Comparison of ENCODE assay signal across 16 cellular contexts in genomic region chr2:6968319-6969100, GRCh38. TPM values are rescaled to one million over a fixed set of nuclear protein-coding genes. Genes with fewer than 3 reads are reported as not detected.
DNase-seq lines count a peak whose midpoint lies in the region; ATAC-seq, FAIRE-seq and TF ChIP-seq lines count a peak whose summit lies in the region.
"Had no signal": no experiment of that assay in that cellular context is flagged by ENCODE, and none has a peak within 500 bp of the region (broad histone marks: within the 10 kb centered on the region; RNA-seq: fewer than 3 reads in every experiment).

No MANE protein-coding gene starts in this region.

- H3K4me1 Mint-ChIP-seq in activated T-cell treated with anti-CD3 and anti-CD28 coated beads, Interleukin-2, amount 50 U/mL, for 24 hours (ENCODE audit: low read depth) = peaks cover 8% of the 10 kb centered on the region
- H3K4me1 Mint-ChIP-seq: memory B cell had no signal

- no peak overlapping the region for H3K9ac ChIP-seq in HepG2 (ENCODE audit: insufficient read depth, low read depth, low read length)
- H3K9ac ChIP-seq in mammary epithelial cell (ENCODE audit: insufficient read depth, low read length) = no peak overlapping the region

- TF ChIP-seq EP300 in HepG2 (IDR thresholded peaks at IDR 0.05; ENCODE audit: low read depth in 2 of 2, low read length in 2 of 2) (no peak), HepG2 (CRISPR knock-in tag; IDR thresholded peaks at IDR 0.05; ENCODE audit: borderline replicate concordance) (no peak)

- TF ChIP-seq RAD21 in HepG2 (CRISPR knock-in tag; IDR thresholded peaks at IDR 0.05) = no peak

- H3K27ac ChIP-seq in right atrium auricular region (no peak overlapping the region), HepG2 (ENCODE audit: extremely low read length, insufficient read depth, low read length) (no peak overlapping the region), mammary epithelial cell (ENCODE audit: insufficient read depth, low read depth, low read length) (no peak overlapping the region)
- H3K27ac ChIP-seq: gastrocnemius medialis, upper lobe of left lung had no signal

- peak; percentile 60 for DNase-seq in Right ventricle myocardium superior
- no peak for DNase-seq in right atrium auricular region (ENCODE audit: low spot score)
- peak; percentile 82 for DNase-seq in choroid plexus epithelial cell (ENCODE audit: low read depth)
- DNase-seq in HepG2 (ENCODE audit: low spot score) = peak; percentile 21
- DNase-seq in mammary epithelial cell = no peak
- no peak for DNase-seq in OCI-M1 (lab: John Stamatoyannopoulos, UW)
- DNase-seq in activated T-cell treated with anti-CD3 and anti-CD28 coated beads, Interleukin-2, amount 50 U/mL, for 24 hours = no peak
- DNase-seq: activated CD4-positive, alpha-beta T cell treated with anti-CD3 and anti-CD28 coated beads for 36 hours; cortex of kidney; DMS153; gastrocnemius medialis; MM.1S; NCI-H526 treated with DMSO at 0.1 percent for 48 hours; upper lobe of left lung had no signal

- H4K20me1 ChIP-seq in HepG2 (ENCODE audit: insufficient read depth, low read length) = no peaks in the 10 kb centered on the region
- H4K20me1 ChIP-seq in mammary epithelial cell (ENCODE audit: insufficient read depth, low read length) = no peaks in the 10 kb centered on the region

- H3K4me3 Mint-ChIP-seq in activated T-cell treated with anti-CD3 and anti-CD28 coated beads, Interleukin-2, amount 50 U/mL, for 24 hours = no peak overlapping the region
- H3K4me3 Mint-ChIP-seq: activated CD4-positive, alpha-beta T cell treated with anti-CD3 and anti-CD28 coated beads for 36 hours; memory B cell had no signal

- H3K4me2 ChIP-seq in HepG2 (ENCODE audit: low read depth, low read length) (no peak overlapping the region), mammary epithelial cell (ENCODE audit: insufficient read depth, low read depth, low read length) (no peak overlapping the region)

- H3K4me3 ChIP-seq in right atrium auricular region (no peak overlapping the region), choroid plexus epithelial cell (ENCODE audit: low read depth, low read length) (no peak overlapping the region), HepG2 (replicated peaks in 1 of 3; ENCODE audit: insufficient read depth in 1 of 3, low read depth in 2 of 3, low read length in 3 of 3) (no peak overlapping the region), mammary epithelial cell (replicated peaks in 1 of 3; ENCODE audit: insufficient read depth in 1 of 3, low read depth in 2 of 3, low read length in 3 of 3) (no peak overlapping the region)
- H3K4me3 ChIP-seq: gastrocnemius medialis, upper lobe of left lung had no signal

- ATAC-seq in Right ventricle myocardium superior (ENCODE audit: poor library complexity) (peak; percentile 87), HepG2 (peak; percentile 80), GM21528 (IDR thresholded peaks at IDR 0.05; ENCODE audit: low FRiP score, unreplicated experiment) (no peak)
- ATAC-seq: activated CD4-positive, alpha-beta T cell treated with anti-CD3 and anti-CD28 coated beads for 36 hours had no signal

- POLR2A ChIA-PET in HepG2 (lab: Yijun Ruan, JAX) = no interaction called here

- H3K79me2 ChIP-seq in HepG2 (ENCODE audit: insufficient read depth, low read length) = no peaks in the 10 kb centered on the region
- H3K79me2 ChIP-seq in mammary epithelial cell (ENCODE audit: insufficient read depth, low read length) = no peaks in the 10 kb centered on the region

- H3K9me3 ChIP-seq in right atrium auricular region = no peaks in the 10 kb centered on the region
- H3K9me3 ChIP-seq in HepG2 (ENCODE audit: low read length) = no peaks in the 10 kb centered on the region
- no peaks in the 10 kb centered on the region for H3K9me3 ChIP-seq in mammary epithelial cell (replicated peaks; ENCODE audit: insufficient read depth, low read length)
- H3K9me3 ChIP-seq: gastrocnemius medialis, upper lobe of left lung had no signal

- WGBS in HepG2 (ENCODE audit: low lambda C conversion rate) = 89% methylated on average over 10 of the region's 10 CpGs
- 76% methylated on average over 9 of the region's 10 CpGs for WGBS in mammary epithelial cell (ENCODE audit: low coverage, missing lambda C conversion rate)

- intact Hi-C loops in Right ventricle myocardium superior (cut with DNase I) (loop anchor here (10.0 kb wide), 1 partner anchor 54 kb away; the partner anchor contains the start of gene RNF144A), HepG2 (cut with micrococcal nuclease; ENCODE audit: unreplicated experiment) (loop anchor here (1.0 kb wide), 1 partner anchor 71 kb away; no protein-coding TSS in a partner anchor), mammary epithelial cell (cut with micrococcal nuclease) (no loop called here)

- H2AFZ ChIP-seq in HepG2 (ENCODE audit: low read length) (no peak overlapping the region), mammary epithelial cell (ENCODE audit: low read depth, low read length) (no peak overlapping the region)

- no peaks in the 10 kb centered on the region for H3K36me3 ChIP-seq in right atrium auricular region
- no peaks in the 10 kb centered on the region; a peak in 2 of 5 replicates for H3K36me3 ChIP-seq in HepG2 (replicated peaks in 1 of 2; ENCODE audit: control insufficient read depth in 1 of 2, insufficient read depth in 2 of 2, low read length in 2 of 2)
- no peaks in the 10 kb centered on the region for H3K36me3 ChIP-seq in mammary epithelial cell (ENCODE audit: insufficient read depth, low read length)
- H3K36me3 ChIP-seq: gastrocnemius medialis, upper lobe of left lung had no signal

- dilution Hi-C loops in mammary epithelial cell (cut with HindIII; ENCODE audit: low sequenced_read_pairs) = no loop called here

- BruUV-seq in HepG2 (replicated peaks; lab: Mats Ljungman, UMichigan) = no TSS peak
- BruUV-seq in mammary epithelial cell (replicated peaks; lab: Mats Ljungman, UMichigan) = no TSS peak

- CTCF ChIA-PET in HepG2 (lab: Yijun Ruan, JAX; ENCODE audit: low intra/inter-chr PET ratio, low total read pairs) = interaction anchor here (2.3 kb wide), 1 partner anchor 71 kb away, joined by 12 read pairs; no protein-coding TSS in a partner anchor
- CTCF ChIA-PET in mammary epithelial cell (lab: Charles Lee; ENCODE audit: low non-redundant PET) = no interaction called here

- H3K9me3 Mint-ChIP-seq in activated T-cell treated with anti-CD3 and anti-CD28 coated beads, Interleukin-2, amount 50 U/mL, for 24 hours = no peaks in the 10 kb centered on the region
- H3K9me3 Mint-ChIP-seq: memory B cell had no signal

- peaks cover 62% of the 10 kb centered on the region for H3K36me3 Mint-ChIP-seq in activated T-cell treated with anti-CD3 and anti-CD28 coated beads, Interleukin-2, amount 50 U/mL, for 24 hours (ENCODE audit: low read depth)

- H3K27ac Mint-ChIP-seq in activated T-cell treated with anti-CD3 and anti-CD28 coated beads, Interleukin-2, amount 50 U/mL, for 24 hours = no peak overlapping the region
- H3K27ac Mint-ChIP-seq: activated CD4-positive, alpha-beta T cell treated with anti-CD3 and anti-CD28 coated beads for 36 hours; memory B cell had no signal

- TF ChIP-seq POLR2A in HepG2 (IDR thresholded peaks at IDR 0.05; ENCODE audit: insufficient read depth in 1 of 2, low read depth in 2 of 2, low read length in 2 of 2) = no peak

- FAIRE-seq in HepG2 (lab: Jason Lieb, UNC) = no peak

- H3K27me3 Mint-ChIP-seq in activated T-cell treated with anti-CD3 and anti-CD28 coated beads, Interleukin-2, amount 50 U/mL, for 24 hours = no peaks in the 10 kb centered on the region
- H3K27me3 Mint-ChIP-seq: activated CD4-positive, alpha-beta T cell treated with anti-CD3 and anti-CD28 coated beads for 36 hours; memory B cell had no signal

- in situ Hi-C loops in HepG2 (cut with HindIII; ENCODE audit: extremely low pct_ligation_motif_present, low pct_unique_long_range_greater_than_20kb) (no loop called here), mammary epithelial cell (cut with MboI; ENCODE audit: low sequenced_read_pairs in 2 of 2) (no loop called here)

- TF ChIP-seq CTCF in right atrium auricular region (IDR thresholded peaks at IDR 0.05) (peak in 1 of 2 donors; percentile 31), choroid plexus epithelial cell (conservative IDR thresholded peaks at IDR 0.05; ENCODE audit: low read depth, low read length) (peak; percentile 65), HepG2 (CRISPR knock-in tag; IDR thresholded peaks at IDR 0.05) (peak; percentile 26; the same call in 1 of the 2 replicates), mammary epithelial cell (conservative IDR thresholded peaks at IDR 0.05 in 1 of 2, IDR thresholded peaks at IDR 0.05 in 1 of 2; ENCODE audit: extremely low read depth in 1 of 2, insufficient read depth in 1 of 2, low read depth in 1 of 2, low read length in 2 of 2) (no peak)

- peaks cover 0 to 9% of the 10 kb centered on the region in 2 donors for H3K4me1 ChIP-seq in right atrium auricular region
- no peaks in the 10 kb centered on the region for H3K4me1 ChIP-seq in HepG2 (ENCODE audit: insufficient read depth, low read length)
- no peaks in the 10 kb centered on the region for H3K4me1 ChIP-seq in mammary epithelial cell (ENCODE audit: insufficient read depth, low read length)
- H3K4me1 ChIP-seq: upper lobe of left lung had no signal

- H3K27me3 ChIP-seq in right atrium auricular region (no peaks in the 10 kb centered on the region), HepG2 (ENCODE audit: control insufficient read depth in 1 of 2, insufficient read depth in 2 of 2, low read length in 2 of 2) (no peaks in the 10 kb centered on the region), mammary epithelial cell (ENCODE audit: insufficient read depth, low read length) (no peaks in the 10 kb centered on the region)
- H3K27me3 ChIP-seq: gastrocnemius medialis, upper lobe of left lung had no signal

RNA-seq across cellular contexts. Expression of gene RNF144A, which starts 51.3 kb away (rescaled TPM):
- 14.5 TPM for total RNA-seq in Right ventricle myocardium superior
- total RNA-seq in right atrium auricular region = 10 to 100 TPM in 1 of 2 donors, 1 to 10 TPM in 1; 8.2 to 12.6 TPM
- 16.5 and 20.8 TPM in 2 replicates for total RNA-seq in HepG2 (2016; rRNA removed; fragmentation: Illumina TruSeq; extraction: Trizol)
- 12.0 and 16.8 TPM in 2 replicates for total RNA-seq in HepG2 (2016; cell fraction: cytosol; rRNA removed; fragmentation: Illumina TruSeq; extraction: Trizol; ENCODE audit: low read depth)
- 16.0 and 19.8 TPM in 2 replicates for total RNA-seq in HepG2 (2016; cell fraction: insoluble cytoplasmic fraction; rRNA removed; fragmentation: Illumina TruSeq; extraction: Trizol)
- total RNA-seq in HepG2 (2016; cell fraction: membrane; rRNA removed; fragmentation: Illumina TruSeq; extraction: Trizol) = 19.8 and 25.4 TPM in 2 replicates
- 21.0 and 24.6 TPM in 2 replicates for total RNA-seq in HepG2 (2016; cell fraction: nucleus; rRNA removed; fragmentation: Illumina TruSeq; extraction: Trizol)
- 13.2 and 13.9 TPM in 2 replicates for polyA plus RNA-seq in HepG2 (2011; rRNA removed)
- polyA plus RNA-seq in HepG2 (2011; cell fraction: cytosol; rRNA removed) = 11.3 and 13.1 TPM in 2 replicates
- 14.7 and 16.7 TPM in 2 replicates for polyA plus RNA-seq in HepG2 (2011; cell fraction: nucleus; rRNA removed)
- polyA plus RNA-seq in HepG2 (2012) = 3.4 and 4.4 TPM in 2 replicates
- polyA plus RNA-seq in HepG2 (2016; cell fraction: cytosol; fragmentation: Illumina TruSeq; extraction: Trizol; ENCODE audit: low read depth) = 6.8 and 7.8 TPM in 2 replicates
- polyA plus RNA-seq in HepG2 (2016; cell fraction: insoluble cytoplasmic fraction; fragmentation: Illumina TruSeq; extraction: Trizol; ENCODE audit: low read depth) = 17.5 and 19.7 TPM in 2 replicates
- polyA plus RNA-seq in HepG2 (2016; cell fraction: membrane; fragmentation: Illumina TruSeq; extraction: Trizol; ENCODE audit: low read depth) = 10.7 and 11.4 TPM in 2 replicates
- polyA plus RNA-seq in HepG2 (2016; cell fraction: nucleus; fragmentation: Illumina TruSeq; extraction: Trizol; ENCODE audit: insufficient read depth, low read depth) = 15.5 and 16.5 TPM in 2 replicates
- polyA minus RNA-seq in HepG2 (2011; rRNA and poly(A)+ RNA removed; ENCODE audit: low replicate concordance) = 0.12 and 37.2 TPM in 2 replicates
- 17.1 and 17.7 TPM in 2 replicates for polyA minus RNA-seq in HepG2 (2011; cell fraction: cytosol; rRNA and poly(A)+ RNA removed)
- 29.2 and 36.2 TPM in 2 replicates for polyA minus RNA-seq in HepG2 (2011; cell fraction: nucleus; rRNA and poly(A)+ RNA removed)
- total RNA-seq in mammary epithelial cell = 1 to 10 TPM; 1.4 to 1.7 TPM
- polyA plus RNA-seq in mammary epithelial cell = 1.6 TPM
- 2.6 TPM for polyA minus RNA-seq in mammary epithelial cell

Comparison
In these comparisons a context has a peak if more than half of its experiments do, and no peak if none do; other contexts are left out.
1. DNase-seq: peak in Right ventricle myocardium superior (single experiment), choroid plexus epithelial cell (single experiment) and HepG2 (single experiment); none in right atrium auricular region (single experiment), mammary epithelial cell (single experiment), OCI-M1 (single experiment) and activated T-cell treated with anti-CD3 and anti-CD28 coated beads, Interleukin-2, amount 50 U/mL, for 24 hours (single experiment).
2. CTCF ChIP-seq: peak in choroid plexus epithelial cell (single experiment) and HepG2 (single experiment); none in mammary epithelial cell (0 of 2).